25 cellular contexts compared by ENCODE assay signal in genomic region chr1:88961647-88962275, GRCh38.
"Had no signal": no experiment of that assay in that cellular context is flagged by ENCODE, and none has a peak within 500 bp of the region (broad histone marks: within the 10 kb centered on the region; RNA-seq: fewer than 3 reads in every experiment).

No MANE protein-coding gene starts in this region.

- H3K4me1 ChIP-seq: gastrocnemius medialis, heart right ventricle, lower lobe of right lung, psoas muscle, right lobe of liver, spleen, stomach, transverse colon had no signal

- H3K27ac ChIP-seq: gastrocnemius medialis, heart right ventricle, lower lobe of right lung, psoas muscle, right lobe of liver, spleen, stomach, thoracic aorta, transverse colon had no signal

- ATAC-seq: esophagus mucosa, gastrocnemius medialis, heart right ventricle, left lobe of liver, lower lobe of right lung, psoas muscle, right lobe of liver had no signal

- H3K4me3 ChIP-seq: gastrocnemius medialis, heart right ventricle, lower lobe of right lung, psoas muscle, right lobe of liver, spleen, stomach, thoracic aorta, transverse colon had no signal

- H3K9me3 ChIP-seq: gastrocnemius medialis, heart right ventricle, lower lobe of right lung, psoas muscle, right lobe of liver, spleen, stomach, thoracic aorta, transverse colon had no signal

- DNase-seq: cerebellar nuclear complex; endodermal cell; gastrocnemius medialis; heart right ventricle; islet precursor cell; lower lobe of right lung; mesenchymal stem cell; midbrain; naive B cell; psoas muscle; retina; right lobe of liver; spleen; stimulated activated CD4-positive, alpha-beta T cell treated with anti-CD3 and anti-CD28 coated beads, Interleukin-15, amount 100 ng/mL, for 24 hours; stimulated activated CD4-positive, alpha-beta T cell treated with anti-CD3 and anti-CD28 coated beads, Interleukin-2, amount 100 ng/mL, for 24 hours; stimulated activated CD4-positive, alpha-beta T cell treated with anti-CD3 and anti-CD28 coated beads, Interleukin-4, amount 100 ng/mL, for 4 hours; stimulated activated naive B cell treated with anti-CD40 and anti-IgM and Interleukin-4, amounts not matched to agents 10 μg/mL and 1 μg/mL and 100 μg/mL, for 72 hours; stomach; substantia nigra; transverse colon had no signal

- H3K4me1 Mint-ChIP-seq: endodermal cell, naive B cell, nephron had no signal

- H3K9me3 Mint-ChIP-seq: dendritic cell treated with granulocyte-macrophage colony-stimulating factor and Interleukin-4, amounts not matched to agents 40 ng/mL and 50 ng/mL, for 4 days; endodermal cell; naive B cell; nephron; stimulated activated naive B cell treated with anti-CD40 and anti-IgM and Interleukin-4, amounts not matched to agents 10 μg/mL and 1 μg/mL and 100 μg/mL, for 72 hours had no signal

- H3K27me3 Mint-ChIP-seq: dendritic cell treated with granulocyte-macrophage colony-stimulating factor and Interleukin-4, amounts not matched to agents 40 ng/mL and 50 ng/mL, for 4 days; naive B cell; stimulated activated naive B cell treated with anti-CD40 and anti-IgM and Interleukin-4, amounts not matched to agents 10 μg/mL and 1 μg/mL and 100 μg/mL, for 72 hours had no signal

- H3K27me3 ChIP-seq: gastrocnemius medialis, heart right ventricle, right lobe of liver, spleen, stomach, transverse colon had no signal

- H3K4me3 Mint-ChIP-seq: dendritic cell treated with granulocyte-macrophage colony-stimulating factor and Interleukin-4, amounts not matched to agents 40 ng/mL and 50 ng/mL, for 4 days; endodermal cell; naive B cell; nephron; stimulated activated naive B cell treated with anti-CD40 and anti-IgM and Interleukin-4, amounts not matched to agents 10 μg/mL and 1 μg/mL and 100 μg/mL, for 72 hours had no signal

- H3K27ac Mint-ChIP-seq: dendritic cell treated with granulocyte-macrophage colony-stimulating factor and Interleukin-4, amounts not matched to agents 40 ng/mL and 50 ng/mL, for 4 days; endodermal cell; nephron; stimulated activated naive B cell treated with anti-CD40 and anti-IgM and Interleukin-4, amounts not matched to agents 10 μg/mL and 1 μg/mL and 100 μg/mL, for 72 hours had no signal
